31 cellular contexts compared by ENCODE assay signal in genomic region chr9:109212768-109213167, GRCh38. TPM values are rescaled to one million over a fixed set of nuclear protein-coding genes. Genes with fewer than 3 reads are reported as not detected.
"Had no signal": no experiment of that assay in that cellular context is flagged by ENCODE, and none has a peak within 500 bp of the region (broad histone marks: within the 10 kb centered on the region; RNA-seq: fewer than 3 reads in every experiment).

No MANE protein-coding gene starts in this region.

- H3K36me3 ChIP-seq: neural progenitor cell, ovary, spleen, suprapubic skin, tibial artery, transverse colon, upper lobe of right lung, uterus had no signal

- DNase-seq: natural killer cell; occipital lobe; ovary; posterior cingulate gyrus; psoas muscle; right cardiac atrium; spleen; stimulated activated CD4-positive, alpha-beta T cell treated with anti-CD3 and anti-CD28 coated beads, Interleukin-12 subunit alpha, Interleukin-12 subunit beta, amount 100 ng/mL, for 4 hours; stimulated activated CD4-positive, alpha-beta T cell treated with anti-CD3 and anti-CD28 coated beads, Interleukin-1b, Interleukin-23, amount 100 ng/mL, for 48 hours; stimulated activated CD4-positive, alpha-beta T cell treated with anti-CD3 and anti-CD28 coated beads, Interleukin-4, amount 100 ng/mL, for 1 hour; stimulated activated CD4-positive, alpha-beta T cell treated with anti-CD3 and anti-CD28 coated beads, Interleukin-4, amount 100 ng/mL, for 4 hours; stimulated activated CD8-positive, alpha-beta memory T cell treated with anti-CD3 and anti-CD28 coated beads, Interleukin-4, amount 100 ng/mL, for 48 hours; stimulated activated naive CD4-positive, alpha-beta T cell; stimulated activated naive CD8-positive, alpha-beta T cell treated with anti-CD3 and anti-CD28 coated beads, Interleukin-15, amount 100 ng/mL, for 72 hours; stimulated activated naive CD8-positive, alpha-beta T cell treated with anti-CD3 and anti-CD28 coated beads, Interleukin-15, Interleukin-2, amounts not matched to agents 100 U/mL and 50 U/mL, for 24 hours; substantia nigra; testis; tibial artery; transverse colon; upper lobe of right lung; uterus had no signal

- H3K36me3 Mint-ChIP-seq: natural killer cell; neural progenitor cell; stimulated activated memory B cell treated with anti-CD40 and anti-IgM and Interleukin-4, amounts not matched to agents 10 μg/mL and 1 μg/mL and 100 μg/mL, for 72 hours; type B pancreatic cell had no signal

- H3K9me3 ChIP-seq: ovary, psoas muscle, spleen, suprapubic skin, testis, tibial artery, transverse colon, upper lobe of right lung, uterus had no signal

- H3K79me2 ChIP-seq: parathyroid adenoma had no signal

- H3K27ac ChIP-seq: neural progenitor cell, ovary, parathyroid adenoma, psoas muscle, skin epidermis, suprapubic skin, testis, tibial artery, transverse colon, upper lobe of right lung had no signal

- H2AFZ ChIP-seq: neural progenitor cell, parathyroid adenoma had no signal

- H3K27ac Mint-ChIP-seq: natural killer cell; nephron; neural progenitor cell; progenitor cell of endocrine pancreas; stimulated activated memory B cell treated with anti-CD40 and anti-IgM and Interleukin-4, amounts not matched to agents 10 μg/mL and 1 μg/mL and 100 μg/mL, for 72 hours; stimulated activated naive CD8-positive, alpha-beta T cell treated with anti-CD3 and anti-CD28 coated beads, Interleukin-15, amount 100 ng/mL, for 72 hours; type B pancreatic cell had no signal

- H3K4me1 Mint-ChIP-seq: natural killer cell; nephron; stimulated activated memory B cell treated with anti-CD40 and anti-IgM and Interleukin-4, amounts not matched to agents 10 μg/mL and 1 μg/mL and 100 μg/mL, for 72 hours; stimulated activated naive CD8-positive, alpha-beta T cell treated with anti-CD3 and anti-CD28 coated beads, Interleukin-15, amount 100 ng/mL, for 72 hours had no signal

- ATAC-seq: natural killer cell; psoas muscle; sciatic nerve; stimulated activated memory B cell treated with anti-CD40 and anti-IgM and Interleukin-4, amounts not matched to agents 10 μg/mL and 1 μg/mL and 100 μg/mL, for 72 hours; stimulated activated naive CD8-positive, alpha-beta T cell treated with anti-CD3 and anti-CD28 coated beads, Interleukin-15, amount 100 ng/mL, for 72 hours; stimulated activated naive CD8-positive, alpha-beta T cell treated with anti-CD3 and anti-CD28 coated beads, Interleukin-15, Interleukin-2, amounts not matched to agents 100 U/mL and 50 U/mL, for 24 hours; upper lobe of right lung had no signal

- H3K4me2 ChIP-seq: neural progenitor cell, smooth muscle cell had no signal

- H3K9ac ChIP-seq: neural progenitor cell, parathyroid adenoma had no signal

- H3K4me1 ChIP-seq: neural progenitor cell, parathyroid adenoma, psoas muscle, suprapubic skin, testis, tibial artery, transverse colon, upper lobe of right lung, uterus had no signal

- H3K4me3 ChIP-seq: neural progenitor cell, ovary, psoas muscle, skin epidermis, smooth muscle cell, spleen, suprapubic skin, testis, tibial artery, transverse colon, upper lobe of right lung, uterus had no signal

- H3K4me3 Mint-ChIP-seq: natural killer cell; nephron; neural progenitor cell; stimulated activated memory B cell treated with anti-CD40 and anti-IgM and Interleukin-4, amounts not matched to agents 10 μg/mL and 1 μg/mL and 100 μg/mL, for 72 hours; stimulated activated naive CD8-positive, alpha-beta T cell treated with anti-CD3 and anti-CD28 coated beads, Interleukin-15, amount 100 ng/mL, for 72 hours; type B pancreatic cell had no signal

- H3K27me3 ChIP-seq: neural progenitor cell, ovary, testis, transverse colon, upper lobe of right lung, uterus had no signal

- H3K9me3 Mint-ChIP-seq: natural killer cell; nephron; neural progenitor cell; stimulated activated naive CD8-positive, alpha-beta T cell treated with anti-CD3 and anti-CD28 coated beads, Interleukin-15, amount 100 ng/mL, for 72 hours; type B pancreatic cell had no signal

RNA-seq across cellular contexts. Expression of gene FRRS1L, which starts 45.7 kb away (rescaled TPM):
- total RNA-seq: natural killer cell, spleen had no signal
- polyA plus RNA-seq: smooth muscle cell had no signal
